ENCODE assay signal across 8 cellular contexts in the genomic region with DNA sequence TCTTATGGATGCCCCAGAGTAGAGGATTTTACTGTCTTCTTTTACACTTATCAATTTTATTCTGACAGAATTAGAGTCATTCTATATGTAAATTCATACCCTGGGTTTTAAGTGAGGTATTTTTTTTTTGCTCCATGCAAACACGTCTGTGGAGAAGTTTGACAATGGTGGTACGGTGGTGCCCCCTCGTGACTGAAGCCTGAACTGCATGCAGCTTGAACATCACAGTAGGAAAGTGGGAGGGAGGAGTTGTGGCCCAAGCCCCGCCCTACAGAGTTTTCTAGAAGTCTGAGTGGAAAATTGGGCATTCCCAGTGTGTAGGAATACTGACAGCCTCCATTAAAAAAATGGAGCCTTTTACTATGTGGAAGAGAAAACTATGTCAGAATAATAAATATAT.
DNase-seq lines count a peak whose midpoint lies in the region; ATAC-seq and TF ChIP-seq lines count a peak whose summit lies in the region.

No MANE protein-coding gene starts in this region.

- TF ChIP-seq CTCF in GM10248 (IDR thresholded peaks at IDR 0.05; ENCODE audit: control extremely low read depth, extremely low read depth, low read depth, missing control alignments) (peak; percentile 63), upper lobe of right lung (IDR thresholded peaks at IDR 0.05) (peak; percentile 87)

- POLR2A ChIA-PET in GM10248 (lab: Yijun Ruan, JAX): no interaction called here

- H3K27ac ChIP-seq in SJCRH30 (no peak overlapping the region), upper lobe of right lung (no peak overlapping the region)

- CTCF ChIA-PET in GM10248 (lab: Yijun Ruan, JAX): interaction anchor here (0.8 to 1.6 kb wide), 5 partner anchors 18 to 796 kb away, joined by 3 to 7 read pairs (median 4); no protein-coding TSS in a partner anchor

- ATAC-seq in upper lobe of right lung: peak; percentile 98

- H3K9me3 ChIP-seq in HAP-1: no peaks in the 10 kb centered on the region
- H3K9me3 ChIP-seq in MG63: no peaks in the 10 kb centered on the region
- H3K9me3 ChIP-seq in SJCRH30 (replicated peaks): no peaks in the 10 kb centered on the region
- no peaks in the 10 kb centered on the region for H3K9me3 ChIP-seq in upper lobe of right lung

- no peak overlapping the region for H3K4me3 ChIP-seq in HAP-1
- H3K4me3 ChIP-seq in MG63: no peak overlapping the region
- H3K4me3 ChIP-seq in SJCRH30: no peak overlapping the region
- no peak overlapping the region for H3K4me3 ChIP-seq in upper lobe of right lung

- DNase-seq in GM10248 (ENCODE audit: extremely low spot score) (peak; percentile 35), HAP-1 (ENCODE audit: low spot score in 2 of 2) (peak; percentile 80 to 94), MG63 (peak; percentile 62), SJCRH30 (peak; percentile 63 to 85), globus pallidus (ENCODE audit: low spot score) (peak; percentile 77), pons (ENCODE audit: low spot score) (peak; percentile 82), upper lobe of right lung (peak; percentile 83)
- DNase-seq in activated effector memory CD4-positive, alpha-beta T cell treated with anti-CD3 and anti-CD28 coated beads, Interleukin-2, amount 50 U/mL, for 16 hours: peak; percentile 92

- H3K36me3 ChIP-seq in HAP-1 (replicated peaks) (peaks cover 5% of the 10 kb centered on the region), MG63 (no peaks in the 10 kb centered on the region), SJCRH30 (no peaks in the 10 kb centered on the region), upper lobe of right lung (no peaks in the 10 kb centered on the region)

- in situ Hi-C loops in HAP-1 (cut with MboI; ENCODE audit: low sequenced_read_pairs): no loop called here

- H3K4me1 ChIP-seq in HAP-1 (peaks cover 8% of the 10 kb centered on the region), SJCRH30 (no peaks in the 10 kb centered on the region), upper lobe of right lung (no peaks in the 10 kb centered on the region)

- H3K27me3 ChIP-seq in HAP-1 (ENCODE audit: low read depth) (no peaks in the 10 kb centered on the region), MG63 (no peaks in the 10 kb centered on the region), SJCRH30 (no peaks in the 10 kb centered on the region), upper lobe of right lung (no peaks in the 10 kb centered on the region)

- intact Hi-C loops in upper lobe of right lung (cut with DNase I): no loop called here

Comparison
In these comparisons a context has a peak if more than half of its experiments do, and no peak if none do; other contexts are left out.
1. DNase-seq: peak in every context shown above with its lines; median percentile 92 in activated effector memory CD4-positive, alpha-beta T cell treated with anti-CD3 and anti-CD28 coated beads, Interleukin-2, amount 50 U/mL, for 16 hours; 87 in HAP-1; 83 in upper lobe of right lung; 82 in pons; 77 in globus pallidus; 74 in SJCRH30; 62 in MG63; 35 in GM10248.